12 cellular contexts compared by ENCODE assay signal in genomic region chr20:5596401-5597193, GRCh38. TPM values are rescaled to one million over a fixed set of nuclear protein-coding genes. Genes with fewer than 3 reads are reported as not detected.
A peak's percentile ranks its signal among the peaks of the same experiment; 100 is the strongest.
DNase-seq lines count a peak whose midpoint lies in the region; ATAC-seq, FAIRE-seq and TF ChIP-seq lines count a peak whose summit lies in the region.
"Had no signal": no experiment of that assay in that cellular context is flagged by ENCODE, and none has a peak within 500 bp of the region (broad histone marks: within the 10 kb centered on the region; RNA-seq: fewer than 3 reads in every experiment).

No MANE protein-coding gene starts in this region.

- H3K4me3 Mint-ChIP-seq in IgD-negative memory B cell (peak overlapping the region in 2 of 4 donors; percentile 14 to 58), natural killer cell (no peak overlapping the region)
- H3K4me3 Mint-ChIP-seq: mesothelial cell of epicardium had no signal

- H3K36me3 Mint-ChIP-seq in IgD-negative memory B cell (peaks cover 7% of the 10 kb centered on the region), natural killer cell (peaks cover 13% of the 10 kb centered on the region)

- TF ChIP-seq CTCF in GM20000 (IDR thresholded peaks at IDR 0.05; ENCODE audit: extremely low read depth, missing control alignments): no peak
- no peak for TF ChIP-seq CTCF in natural killer cell (IDR thresholded peaks at IDR 0.05)

- TF ChIP-seq POLR2A in GM12892 (IDR thresholded peaks at IDR 0.05; ENCODE audit: low read depth, low read length): no peak

- H3K4me1 Mint-ChIP-seq in IgD-negative memory B cell (peaks cover 40 to 55% (median 45%) of the 10 kb centered on the region in 3 donors), natural killer cell (peaks cover 47 to 66% of the 10 kb centered on the region in 2 donors)

- H3K27ac Mint-ChIP-seq in IgD-negative memory B cell: peak overlapping the region; percentile 3 to 60 (median 32)
- peak overlapping the region; percentile 69 to 77 for H3K27ac Mint-ChIP-seq in natural killer cell
- H3K27ac Mint-ChIP-seq: mesothelial cell of epicardium had no signal

- no peaks in the 10 kb centered on the region for H3K27me3 Mint-ChIP-seq in IgD-negative memory B cell
- H3K27me3 Mint-ChIP-seq in natural killer cell (ENCODE audit: low read depth in 2 of 2): no peaks in the 10 kb centered on the region

- H3K9me3 Mint-ChIP-seq in IgD-negative memory B cell (no peaks in the 10 kb centered on the region), natural killer cell (no peaks in the 10 kb centered on the region)
- H3K9me3 Mint-ChIP-seq: mesothelial cell of epicardium had no signal

- no peak for DNase-seq in GM12892 (ENCODE audit: insufficient read length)
- DNase-seq in GM20000 (ENCODE audit: low spot score): peak; percentile 34
- no peak for DNase-seq in natural killer cell
- no peak for DNase-seq in NCI-H2171 (lab: John Stamatoyannopoulos, UW)
- DNase-seq in NCI-H1092 treated with DMSO at 0.1 percent for 48 hours (lab: John Stamatoyannopoulos, UW): no peak
- DNase-seq in stimulated activated naive CD4-positive, alpha-beta T cell (lab: John Stamatoyannopoulos, UW): no peak
- DNase-seq: activated CD8-positive, alpha-beta memory T cell treated with anti-CD3 and anti-CD28 coated beads, Interleukin-2, amount 50 U/mL, for 4 hours; NCI-H1436; retina; SW 1271 had no signal

- intact Hi-C loops in natural killer cell (cut with micrococcal nuclease): no loop called here

- peak; percentile 80 for FAIRE-seq in GM12892 (lab: Jason Lieb, UNC)

- ATAC-seq in natural killer cell: no peak

RNA-seq across cellular contexts. Expression of gene GPCPD1, which starts 14.2 kb away (rescaled TPM):
- polyA plus RNA-seq in GM12892 (2012; ENCODE audit: missing spikeins): 35.6 TPM
- 48.0 TPM for polyA plus RNA-seq in IgD-negative memory B cell
- 100 to 1,000 TPM; 121 to 134 (median 124) TPM for total RNA-seq in natural killer cell
